ENCODE assay signal across 9 cellular contexts in the genomic region with DNA sequence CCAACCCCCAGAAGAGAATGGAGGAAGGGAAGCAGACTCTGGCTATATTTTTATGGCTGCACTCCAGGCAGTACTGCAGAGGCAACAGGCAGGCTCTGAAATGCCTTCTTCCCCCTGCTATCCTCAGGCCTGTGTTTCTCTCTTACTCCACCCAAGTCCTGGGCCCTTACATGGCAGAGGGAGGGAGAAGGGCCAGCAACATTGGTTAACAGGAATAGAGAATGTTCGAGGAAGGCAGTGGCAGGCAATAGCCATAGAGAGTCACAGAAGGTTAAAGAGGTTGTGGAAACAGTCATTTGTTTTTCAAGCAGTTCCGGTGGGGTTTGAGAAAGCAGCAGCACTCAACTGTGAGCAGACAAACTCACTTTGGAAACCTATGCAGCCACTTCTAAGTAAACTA. TPM values are rescaled to one million over a fixed set of nuclear protein-coding genes. Genes with fewer than 3 reads are reported as not detected.
A peak's percentile ranks its signal among the peaks of the same experiment; 100 is the strongest.
DNase-seq lines count a peak whose midpoint lies in the region; ATAC-seq, FAIRE-seq and TF ChIP-seq lines count a peak whose summit lies in the region.
"Had no signal": no experiment of that assay in that cellular context is flagged by ENCODE, and none has a peak within 500 bp of the region (broad histone marks: within the 10 kb centered on the region; RNA-seq: fewer than 3 reads in every experiment).

No MANE protein-coding gene starts in this region.

- no peak for TF ChIP-seq CTCF in right atrium auricular region (IDR thresholded peaks at IDR 0.05)
- no peak for TF ChIP-seq CTCF in H1 (IDR thresholded peaks at IDR 0.05; ENCODE audit: control extremely low read depth in 1 of 3, insufficient read depth in 1 of 3, low read depth in 1 of 3, low read length in 3 of 3)

- H2BK12ac ChIP-seq in H1 (ENCODE audit: low read depth, low read length): no peak overlapping the region

- TF ChIP-seq EP300 in H1 (IDR thresholded peaks at IDR 0.05; ENCODE audit: borderline replicate concordance in 1 of 2, low read depth in 2 of 2, low read length in 2 of 2): no peak

- intact Hi-C loops in Right ventricle myocardium superior (cut with DNase I): no loop called here

- POLR2A ChIA-PET in H1 (lab: Charles Lee; ENCODE audit: partially characterized antibody): no interaction called here

- H3K18ac ChIP-seq in H1 (ENCODE audit: extremely low read depth, low read length): no peak overlapping the region

- H3K23ac ChIP-seq in H1 (ENCODE audit: insufficient read length): no peak overlapping the region

- peak overlapping the region; percentile 78 for H2AFZ ChIP-seq in H1 (ENCODE audit: low read length)
- H2AFZ ChIP-seq in Karpas-422 (ENCODE audit: low read length): no peak overlapping the region

- H3K27me3 ChIP-seq in right atrium auricular region (no peaks in the 10 kb centered on the region), H1 (replicated peaks in 1 of 4; ENCODE audit: control insufficient read depth in 3 of 4, extremely low read depth in 1 of 4, insufficient read depth in 3 of 4, low read length in 3 of 4) (no peaks in the 10 kb centered on the region), thymus (ENCODE audit: control insufficient read depth, insufficient read depth) (no peaks in the 10 kb centered on the region), Karpas-422 (ENCODE audit: low read length) (no peaks in the 10 kb centered on the region)

- H4K20me1 ChIP-seq in H1 (replicated peaks in 1 of 2; ENCODE audit: control insufficient read depth in 1 of 2, insufficient read depth in 2 of 2, low read length in 2 of 2) (no peaks in the 10 kb centered on the region), Karpas-422 (ENCODE audit: insufficient read depth, low read depth, low read length) (no peaks in the 10 kb centered on the region; the same call in 1 of the 2 replicates)

- H3K9ac ChIP-seq in H1 (replicated peaks in 1 of 4; ENCODE audit: extremely low read depth in 1 of 4, low read depth in 3 of 4, low read length in 3 of 4) (no peak overlapping the region), Karpas-422 (ENCODE audit: low read length) (no peak overlapping the region)

- no peaks in the 10 kb centered on the region for H3K23me2 ChIP-seq in H1 (ENCODE audit: low read depth, low read length)

- H3K79me1 ChIP-seq in H1 (ENCODE audit: low read depth, low read length): no peaks in the 10 kb centered on the region

- H3K9me3 ChIP-seq in right atrium auricular region (no peaks in the 10 kb centered on the region), H1 (ENCODE audit: insufficient read depth in 2 of 2, low read depth in 1 of 2, low read length in 1 of 2) (no peaks in the 10 kb centered on the region; a peak in 1 of 4 replicates), thymus (ENCODE audit: control insufficient read depth) (no peaks in the 10 kb centered on the region), Karpas-422 (ENCODE audit: low read length) (no peaks in the 10 kb centered on the region)

- peak; percentile 53 for ATAC-seq in Right ventricle myocardium superior (ENCODE audit: poor library complexity)
- ATAC-seq in HG03097 (IDR thresholded peaks at IDR 0.05; ENCODE audit: low FRiP score, unreplicated experiment): peak; percentile 51

- no peak for TF ChIP-seq POLR2A in H1 (IDR thresholded peaks at IDR 0.05; ENCODE audit: control extremely low read depth in 1 of 2, low read depth in 2 of 2, low read length in 2 of 2)

- H2BK120ac ChIP-seq in H1 (replicated peaks; ENCODE audit: low read depth, low read length): no peak overlapping the region

- no peak overlapping the region for H4K5ac ChIP-seq in H1 (ENCODE audit: insufficient read length, low read depth, low read length)

- H3K56ac ChIP-seq in H1 (replicated peaks; ENCODE audit: insufficient read length, low read depth, low read length): no peak overlapping the region

- TF ChIP-seq RAD21 in H1 (IDR thresholded peaks at IDR 0.05 in 1 of 2, conservative IDR thresholded peaks at IDR 0.05 in 1 of 2; ENCODE audit: low read depth in 2 of 2, low read length in 2 of 2): no peak

- no peak overlapping the region for H4K91ac ChIP-seq in H1 (replicated peaks; ENCODE audit: insufficient read length, low read length)

- H2BK20ac ChIP-seq in H1 (ENCODE audit: low read length): no peak overlapping the region

- peaks cover 0 to 4% of the 10 kb centered on the region in 2 donors for H3K4me1 ChIP-seq in right atrium auricular region
- peaks cover 0 to 4% (median under 1%) of the 10 kb centered on the region in 4 experiments; a peak in 2 of 7 replicates for H3K4me1 ChIP-seq in H1 (replicated peaks in 1 of 4; ENCODE audit: control insufficient read depth in 3 of 4, insufficient read depth in 4 of 4, low read length in 3 of 4)
- no peaks in the 10 kb centered on the region for H3K4me1 ChIP-seq in thymus (ENCODE audit: control insufficient read depth, insufficient read depth, low read length)
- H3K4me1 ChIP-seq in Karpas-422 (ENCODE audit: low read length): peaks cover 33% of the 10 kb centered on the region

- no peaks in the 10 kb centered on the region for H3K79me2 ChIP-seq in H1 (ENCODE audit: control insufficient read depth in 1 of 2, insufficient read depth in 2 of 2, low read length in 2 of 2)
- no peaks in the 10 kb centered on the region for H3K79me2 ChIP-seq in Karpas-422 (ENCODE audit: low read length)

- H2BK15ac ChIP-seq in H1 (ENCODE audit: low read length): no peak overlapping the region

- no peak overlapping the region for H2BK5ac ChIP-seq in H1 (ENCODE audit: low read depth, low read length)

- no peak overlapping the region for H3K4me3 ChIP-seq in right atrium auricular region
- no peak overlapping the region for H3K4me3 ChIP-seq in H1 (ENCODE audit: extremely low read depth in 1 of 4, insufficient read depth in 2 of 4, low read depth in 3 of 4, low read length in 4 of 4)
- no peak overlapping the region for H3K4me3 ChIP-seq in thymus (ENCODE audit: low read length)
- no peak overlapping the region for H3K4me3 ChIP-seq in Karpas-422 (ENCODE audit: low read length)

- no peak overlapping the region for H3K4me2 ChIP-seq in H1 (ENCODE audit: insufficient read depth in 1 of 2, low read depth in 2 of 2, low read length in 2 of 2)
- no peak overlapping the region for H3K4me2 ChIP-seq in Karpas-422 (ENCODE audit: low read depth, low read length, poor library complexity, severe bottlenecking)

- CTCF ChIA-PET in H1 (lab: Charles Lee; ENCODE audit: partially characterized antibody): no interaction called here

- no peak for FAIRE-seq in H1 (lab: Jason Lieb, UNC)

- DNase-seq in Right ventricle myocardium superior: no peak
- DNase-seq in right atrium auricular region (ENCODE audit: low spot score): no peak
- no peak for DNase-seq in H1 (ENCODE audit: low read depth in 1 of 2, low spot score in 2 of 2)
- no peak for DNase-seq in NCI-H1930 (lab: John Stamatoyannopoulos, UW)
- DNase-seq in stimulated activated naive CD4-positive, alpha-beta T cell treated with Interleukin-2 at 50 U/mL for 16 hours (lab: John Stamatoyannopoulos, UW): no peak
- no peak for DNase-seq in Karpas-422
- DNase-seq: CD8-positive, alpha-beta memory T cell had no signal

- no peak overlapping the region for H2AK5ac ChIP-seq in H1 (ENCODE audit: low read depth, low read length)

- WGBS in H1 (ENCODE audit: extremely low coverage in 1 of 2, insufficient coverage in 1 of 2, insufficient read length in 1 of 2, insufficient replicate concordance in 2 of 2, low coverage in 1 of 2, low lambda C conversion rate in 2 of 2, missing lambda C conversion rate in 1 of 2), 2 experiments: 88% methylated on average over 2 of the region's 2 CpGs; no CpG with 5 or more reads in 1 of the 2 experiments
- WGBS in thymus: 79% methylated on average over 2 of the region's 2 CpGs

- H3K27ac ChIP-seq in right atrium auricular region (no peak overlapping the region), H1 (ENCODE audit: low read depth, low read length) (no peak overlapping the region), thymus (ENCODE audit: low read depth) (peak overlapping the region; percentile 61), Karpas-422 (ENCODE audit: low read length) (no peak overlapping the region)

- no peaks in the 10 kb centered on the region for H3K9me2 ChIP-seq in Karpas-422 (replicated peaks; ENCODE audit: insufficient read depth, low read length)

- H4K8ac ChIP-seq in H1 (ENCODE audit: extremely low read depth, insufficient read depth, low read length): no peak overlapping the region

- no peak overlapping the region for H3K4ac ChIP-seq in H1 (replicated peaks; ENCODE audit: insufficient read length, low read depth, low read length)

- H3K36me3 ChIP-seq in right atrium auricular region (no peaks in the 10 kb centered on the region), H1 (ENCODE audit: control insufficient read depth in 2 of 4, insufficient read depth in 4 of 4, low read length in 3 of 4) (no peaks in the 10 kb centered on the region), thymus (ENCODE audit: control insufficient read depth, insufficient read depth) (no peaks in the 10 kb centered on the region), Karpas-422 (ENCODE audit: insufficient read depth, low read length) (no peaks in the 10 kb centered on the region)

- no peak overlapping the region for H3K14ac ChIP-seq in H1 (ENCODE audit: insufficient read length)

RNA-seq across cellular contexts. Expression of gene DARS1, which starts 15.1 kb away (rescaled TPM):
- 62.8 TPM for total RNA-seq in Right ventricle myocardium superior
- total RNA-seq in right atrium auricular region: 10 to 100 TPM; 42.4 to 57.8 TPM
- total RNA-seq in H1 (2021; fragmentation: NEBNext Ultra II Directional; extraction: Animal tissue kit (Norgen Biotek cat#: 25700)): 85.9 and 86.5 TPM in 2 replicates
- polyA plus RNA-seq in H1 (2011; rRNA removed): 31.7 and 61.7 TPM in 2 replicates
- polyA plus RNA-seq in H1 (2011; cell fraction: cytosol; rRNA removed): 87.1 TPM
- polyA plus RNA-seq in H1 (2011; cell fraction: nucleus; rRNA removed): 13.3 TPM
- 79.5 to 95.7 TPM (median 86.4 TPM) in 4 replicates for polyA plus RNA-seq in H1 (2012, experiment 1 of 2)
- 9.9 TPM for polyA plus RNA-seq in H1 (2012, experiment 2 of 2)
- polyA plus RNA-seq in H1 (2013, experiment 1 of 2): 107 TPM
- polyA plus RNA-seq in H1 (2013, experiment 2 of 2): 98.6 TPM
- polyA minus RNA-seq in H1 (2011; rRNA and poly(A)+ RNA removed): 48.9 and 59.0 TPM in 2 replicates
- polyA minus RNA-seq in H1 (2011; cell fraction: cytosol; rRNA and poly(A)+ RNA removed): 57.3 TPM
- 35.7 TPM for polyA minus RNA-seq in H1 (2011; cell fraction: nucleus; rRNA and poly(A)+ RNA removed)
- polyA plus RNA-seq in thymus: 119 TPM
- total RNA-seq in Karpas-422 (2014; rRNA removed; shearing (Covaris generic); ENCODE audit: low replicate concordance): 131 and 185 TPM in 2 replicates
